Comparison of ENCODE assay signal across 21 cellular contexts in the genomic region with DNA sequence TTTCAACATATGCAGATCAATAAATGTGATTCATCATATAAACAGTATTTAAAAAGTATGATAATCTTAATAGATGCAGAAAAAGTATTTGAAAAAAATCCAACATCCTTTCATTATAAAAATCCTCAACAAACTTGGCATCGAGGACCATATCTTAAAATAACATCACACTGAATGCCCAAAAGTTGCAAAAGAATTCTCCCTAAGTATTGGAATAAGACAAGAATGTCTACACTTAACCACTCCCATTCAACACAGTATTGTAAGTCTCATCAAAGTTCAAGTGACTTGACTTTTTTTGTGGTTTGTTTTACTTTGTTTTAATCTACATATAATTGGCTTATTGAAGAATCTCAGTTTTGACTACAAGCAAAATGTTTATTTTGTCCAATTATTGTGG.
"Had no signal": no experiment of that assay in that cellular context is flagged by ENCODE, and none has a peak within 500 bp of the region (broad histone marks: within the 10 kb centered on the region; RNA-seq: fewer than 3 reads in every experiment).

No MANE protein-coding gene starts in this region.

- H3K27me3 ChIP-seq: esophagus muscularis mucosa, gastroesophageal sphincter, ovary, right atrium auricular region, sigmoid colon, transverse colon had no signal

- H3K4me1 ChIP-seq: gastroesophageal sphincter, left ventricle myocardium inferior, lower lobe of right lung, right atrium auricular region, sigmoid colon, transverse colon had no signal

- H3K4me3 ChIP-seq: esophagus muscularis mucosa, gastroesophageal sphincter, left ventricle myocardium inferior, lower lobe of right lung, ovary, right atrium auricular region, sigmoid colon, skin epidermis, thoracic aorta, transverse colon had no signal

- DNase-seq: effector memory CD8-positive, alpha-beta T cell; foreskin fibroblast; glutamatergic neuron; immature natural killer cell; left cardiac atrium; left ventricle myocardium inferior; lower lobe of right lung; natural killer cell; ovary; sigmoid colon; stimulated activated CD4-positive, alpha-beta T cell treated with anti-CD3 and anti-CD28 coated beads, Interleukin-2, amount 100 ng/mL, for 24 hours; stimulated activated CD4-positive, alpha-beta T cell treated with anti-CD3 and anti-CD28 coated beads, Interleukin-4, amount 100 ng/mL, for 4 hours; stimulated activated naive B cell treated with anti-CD40 and anti-IgM and Interleukin-4, amounts not matched to agents 10 μg/mL and 1 μg/mL and 100 μg/mL, for 72 hours; stimulated activated naive CD8-positive, alpha-beta T cell treated with anti-CD3 and anti-CD28 coated beads, Interleukin-15, amount 100 ng/mL, for 72 hours; transverse colon had no signal

- H3K27ac ChIP-seq: epithelial cell of prostate, esophagus muscularis mucosa, gastroesophageal sphincter, left ventricle myocardium inferior, lower lobe of right lung, ovary, right atrium auricular region, sigmoid colon, skin epidermis, thoracic aorta, transverse colon had no signal

- H3K9me3 ChIP-seq: esophagus muscularis mucosa, gastroesophageal sphincter, lower lobe of right lung, ovary, sigmoid colon, thoracic aorta had no signal

- H3K36me3 ChIP-seq: esophagus muscularis mucosa, gastroesophageal sphincter, left ventricle myocardium inferior, lower lobe of right lung, ovary, right atrium auricular region, sigmoid colon, thoracic aorta, transverse colon had no signal
